In the genomic region with DNA sequence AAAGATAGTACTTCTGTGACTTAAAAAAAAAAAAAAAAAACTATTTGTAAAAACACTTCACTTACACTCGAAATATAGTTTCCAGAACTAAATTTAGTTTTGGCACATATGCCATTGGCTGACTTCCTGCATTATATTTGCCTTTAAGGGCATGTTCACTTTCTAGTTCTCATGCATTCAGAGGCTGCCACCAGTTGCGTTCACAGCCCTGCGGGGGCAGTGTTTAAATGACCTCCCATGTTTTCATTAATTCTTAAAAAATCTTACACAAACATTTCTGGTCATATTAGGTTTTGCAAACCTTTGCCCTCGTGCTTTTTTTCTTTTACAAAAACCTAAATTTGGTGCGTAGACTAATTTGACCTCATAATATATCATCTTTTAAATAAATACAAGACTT, we compare ENCODE assay signal across 1 cellular context.
TF ChIP-seq lines count a peak whose summit lies in the region.

No MANE protein-coding gene starts in this region.

TF ChIP-seq in H1, 55 proteins besides CTCF, POLR2A, EP300 and RAD21:
- TF ChIP-seq CREB1 (IDR thresholded peaks at IDR 0.05) (no peak), JUN (IDR thresholded peaks at IDR 0.05; ENCODE audit: low read depth, low read length) (no peak), CBX5 (IDR thresholded peaks at IDR 0.05; ENCODE audit: low read depth, low read length) (no peak), JUND (IDR thresholded peaks at IDR 0.05; ENCODE audit: low read length) (no peak), YY1 (IDR thresholded peaks at IDR 0.05; ENCODE audit: low read depth, low read length) (no peak), TBP (IDR thresholded peaks at IDR 0.05; ENCODE audit: low read depth, low read length) (no peak), SIN3A (conservative IDR thresholded peaks at IDR 0.05 in 1 of 2, IDR thresholded peaks at IDR 0.05 in 1 of 2; ENCODE audit: low read depth in 1 of 2, low read length in 2 of 2) (no peak), BCL11A (IDR thresholded peaks at IDR 0.05; ENCODE audit: low read depth in 2 of 2, low read length in 2 of 2) (no peak), HDAC6 (IDR thresholded peaks at IDR 0.05; ENCODE audit: low read depth, low read length) (no peak), KDM5A (IDR thresholded peaks at IDR 0.05; ENCODE audit: low read length) (no peak)
- TF ChIP-seq, protein P1, sequence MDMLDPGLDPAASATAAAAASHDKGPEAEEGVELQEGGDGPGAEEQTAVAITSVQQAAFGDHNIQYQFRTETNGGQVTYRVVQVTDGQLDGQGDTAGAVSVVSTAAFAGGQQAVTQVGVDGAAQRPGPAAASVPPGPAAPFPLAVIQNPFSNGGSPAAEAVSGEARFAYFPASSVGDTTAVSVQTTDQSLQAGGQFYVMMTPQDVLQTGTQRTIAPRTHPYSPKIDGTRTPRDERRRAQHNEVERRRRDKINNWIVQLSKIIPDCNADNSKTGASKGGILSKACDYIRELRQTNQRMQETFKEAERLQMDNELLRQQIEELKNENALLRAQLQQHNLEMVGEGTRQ (IDR thresholded peaks at IDR 0.05; ENCODE audit: low read length): no peak
TF ChIP-seq in H1: peak in this region for 0.
